Comparison of ENCODE assay signal across 8 cellular contexts in genomic region chr1:28517649-28517999, GRCh38. TPM values are rescaled to one million over a fixed set of nuclear protein-coding genes. Genes with fewer than 3 reads are reported as not detected.
A peak's percentile ranks its signal among the peaks of the same experiment; 100 is the strongest.
DNase-seq lines count a peak whose midpoint lies in the region; ATAC-seq and TF ChIP-seq lines count a peak whose summit lies in the region.

No MANE protein-coding gene starts in this region.

- CTCF ChIA-PET in naive thymus-derived CD4-positive, alpha-beta T cell (lab: Charles Lee) = interaction anchor here (0.6 to 1.6 kb wide), 8 partner anchors 10 to 532 kb away, joined by 3 to 8 read pairs (median 4); no protein-coding TSS in a partner anchor

- peaks cover 21% of the 10 kb centered on the region for H3K4me1 Mint-ChIP-seq in chondrocyte (ENCODE audit: low read depth)
- H3K4me1 Mint-ChIP-seq in naive thymus-derived CD4-positive, alpha-beta T cell = peaks cover 20 to 47% (median 26%) of the 10 kb centered on the region in 7 donors

- H3K9me3 Mint-ChIP-seq in chondrocyte (ENCODE audit: low read depth) = no peaks in the 10 kb centered on the region
- H3K9me3 Mint-ChIP-seq in naive thymus-derived CD4-positive, alpha-beta T cell = no peaks in the 10 kb centered on the region

- intact Hi-C loops in naive thymus-derived CD4-positive, alpha-beta T cell (cut with micrococcal nuclease) = loop anchor here in 1 of 2 donors (1.0 to 5.0 kb wide), 2 partner anchors 8 to 270 kb away; no protein-coding TSS in a partner anchor

- POLR2A ChIA-PET in naive thymus-derived CD4-positive, alpha-beta T cell (lab: Charles Lee) = interaction anchor here (0.7 to 5.8 kb wide), 4 partner anchors 10 to 131 kb away, joined by 4 to 59 read pairs (median 18); partner anchors contain the start of genes RCC1, RNU11 and TAF12

- H3K27me3 Mint-ChIP-seq in chondrocyte (ENCODE audit: low read depth) = no peaks in the 10 kb centered on the region
- no peaks in the 10 kb centered on the region for H3K27me3 Mint-ChIP-seq in naive thymus-derived CD4-positive, alpha-beta T cell

- H3K4me3 ChIP-seq in naive thymus-derived CD4-positive, alpha-beta T cell (ENCODE audit: low read length) = peak overlapping the region; percentile 81

- H3K36me3 ChIP-seq in naive thymus-derived CD4-positive, alpha-beta T cell (ENCODE audit: control insufficient read depth in 2 of 3, insufficient read depth in 3 of 3, low read length in 3 of 3) = peaks cover 0 to 16% (median 5%) of the 10 kb centered on the region in 3 experiments

- H3K9me3 ChIP-seq in naive thymus-derived CD4-positive, alpha-beta T cell (ENCODE audit: control insufficient read depth in 2 of 3, low read length in 3 of 3) = no peaks in the 10 kb centered on the region

- H3K4me1 ChIP-seq in naive thymus-derived CD4-positive, alpha-beta T cell (ENCODE audit: control insufficient read depth in 2 of 2, insufficient read depth in 2 of 2, low read length in 2 of 2) = peaks cover 9 to 10% of the 10 kb centered on the region in 2 donors

- peak overlapping the region; percentile 91 for H3K27ac Mint-ChIP-seq in chondrocyte (ENCODE audit: unreplicated experiment)
- peak overlapping the region; percentile 31 to 91 (median 68) for H3K27ac Mint-ChIP-seq in naive thymus-derived CD4-positive, alpha-beta T cell

- no peaks in the 10 kb centered on the region for H3K27me3 ChIP-seq in naive thymus-derived CD4-positive, alpha-beta T cell (ENCODE audit: control insufficient read depth in 2 of 2, insufficient read depth in 2 of 2, low read length in 2 of 2)

- DNase-seq in stimulated activated CD4-positive, alpha-beta T cell treated with anti-CD3 and anti-CD28 coated beads, Interleukin-4, amount 100 ng/mL, for 24 hours = peak; percentile 24
- no peak for DNase-seq in stimulated activated CD4-positive, alpha-beta T cell treated with anti-CD3 and anti-CD28 coated beads, Interleukin-1b, Interleukin-23, amount 100 ng/mL, for 48 hours
- DNase-seq in NCI-H2227 (lab: John Stamatoyannopoulos, UW; ENCODE audit: unreplicated experiment) = peak; percentile 61
- no peak for DNase-seq in chondrocyte (ENCODE audit: low spot score)
- DNase-seq in naive thymus-derived CD4-positive, alpha-beta T cell = no peak
- no peak for DNase-seq in NCI-H1105 (lab: John Stamatoyannopoulos, UW)
- DNase-seq in NK-92 (lab: John Stamatoyannopoulos, UW; ENCODE audit: unreplicated experiment) = no peak
- no peak for DNase-seq in T-helper 9 cell

- no peak for TF ChIP-seq CTCF in chondrocyte (IDR thresholded peaks at IDR 0.05)

- peak overlapping the region; percentile 78 for H3K4me3 Mint-ChIP-seq in chondrocyte (ENCODE audit: unreplicated experiment)
- peak overlapping the region; percentile 76 to 90 (median 88) for H3K4me3 Mint-ChIP-seq in naive thymus-derived CD4-positive, alpha-beta T cell

- H3K27ac ChIP-seq in naive thymus-derived CD4-positive, alpha-beta T cell (ENCODE audit: low read depth, low read length) = peak overlapping the region; percentile 76

- peaks cover 1% of the 10 kb centered on the region for H3K36me3 Mint-ChIP-seq in chondrocyte (ENCODE audit: low read depth)
- H3K36me3 Mint-ChIP-seq in naive thymus-derived CD4-positive, alpha-beta T cell = peaks cover 0 to 14% (median 6%) of the 10 kb centered on the region in 5 donors

- no peak for ATAC-seq in naive thymus-derived CD4-positive, alpha-beta T cell

RNA-seq across cellular contexts. Expression of gene RCC1, which starts 11.8 kb away (rescaled TPM):
- total RNA-seq in chondrocyte = 18.8 to 20.5 TPM (median 20.5 TPM) in 3 replicates
- total RNA-seq in naive thymus-derived CD4-positive, alpha-beta T cell = 10 to 100 TPM in 4 of 5 experiments, 1 to 10 TPM in 1; 9.8 to 60.7 (median 19.7) TPM
- 10 to 100 TPM in 1 of 2 donors, 1 to 10 TPM in 1; 10.0 to 10.6 TPM for polyA plus RNA-seq in naive thymus-derived CD4-positive, alpha-beta T cell

RNA-seq across cellular contexts. Expression of gene TRNAU1AP, which starts 35.3 kb away (rescaled TPM):
- total RNA-seq in chondrocyte = 19.6 to 21.5 TPM (median 20.3 TPM) in 3 replicates
- total RNA-seq in naive thymus-derived CD4-positive, alpha-beta T cell = 10 to 100 TPM; 27.6 to 52.5 (median 40.9) TPM
- 10 to 100 TPM; 26.5 to 29.9 TPM for polyA plus RNA-seq in naive thymus-derived CD4-positive, alpha-beta T cell

Comparison
In these comparisons a context has a peak if more than half of its experiments do, and no peak if none do; other contexts are left out.
1. DNase-seq: peak in stimulated activated CD4-positive, alpha-beta T cell treated with anti-CD3 and anti-CD28 coated beads, Interleukin-4, amount 100 ng/mL, for 24 hours (single experiment) and NCI-H2227 (single experiment); none in stimulated activated CD4-positive, alpha-beta T cell treated with anti-CD3 and anti-CD28 coated beads, Interleukin-1b, Interleukin-23, amount 100 ng/mL, for 48 hours (single experiment), chondrocyte (single experiment), naive thymus-derived CD4-positive, alpha-beta T cell (0 of 9), NCI-H1105 (single experiment), NK-92 (single experiment) and T-helper 9 cell (single experiment).